In the genomic region with DNA sequence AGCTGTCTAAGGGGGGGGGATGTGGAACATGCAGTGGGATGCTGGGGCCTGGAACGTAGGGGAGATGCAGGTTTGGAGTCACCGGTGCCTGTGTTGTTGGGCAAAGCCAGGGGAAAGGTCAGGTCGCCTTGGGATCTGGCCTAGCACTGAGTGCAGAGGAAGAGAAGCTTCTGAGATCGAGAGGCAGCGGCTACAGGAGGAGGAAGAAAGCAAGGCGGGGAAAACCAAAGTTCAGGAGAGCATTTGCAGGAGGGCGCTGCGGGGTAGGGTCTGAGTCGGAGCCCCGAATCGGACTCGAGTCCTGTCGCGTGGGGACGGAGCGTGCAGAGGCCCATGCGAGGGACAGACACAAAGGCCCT, we compare ENCODE assay signal across 1 cellular context.
TF ChIP-seq lines count a peak whose summit lies in the region.

No MANE protein-coding gene starts in this region.

TF ChIP-seq in HepG2, 621 proteins besides CTCF, POLR2A, EP300 and RAD21 (continued from another document and continues in another):
- TF ChIP-seq, protein P1, sequence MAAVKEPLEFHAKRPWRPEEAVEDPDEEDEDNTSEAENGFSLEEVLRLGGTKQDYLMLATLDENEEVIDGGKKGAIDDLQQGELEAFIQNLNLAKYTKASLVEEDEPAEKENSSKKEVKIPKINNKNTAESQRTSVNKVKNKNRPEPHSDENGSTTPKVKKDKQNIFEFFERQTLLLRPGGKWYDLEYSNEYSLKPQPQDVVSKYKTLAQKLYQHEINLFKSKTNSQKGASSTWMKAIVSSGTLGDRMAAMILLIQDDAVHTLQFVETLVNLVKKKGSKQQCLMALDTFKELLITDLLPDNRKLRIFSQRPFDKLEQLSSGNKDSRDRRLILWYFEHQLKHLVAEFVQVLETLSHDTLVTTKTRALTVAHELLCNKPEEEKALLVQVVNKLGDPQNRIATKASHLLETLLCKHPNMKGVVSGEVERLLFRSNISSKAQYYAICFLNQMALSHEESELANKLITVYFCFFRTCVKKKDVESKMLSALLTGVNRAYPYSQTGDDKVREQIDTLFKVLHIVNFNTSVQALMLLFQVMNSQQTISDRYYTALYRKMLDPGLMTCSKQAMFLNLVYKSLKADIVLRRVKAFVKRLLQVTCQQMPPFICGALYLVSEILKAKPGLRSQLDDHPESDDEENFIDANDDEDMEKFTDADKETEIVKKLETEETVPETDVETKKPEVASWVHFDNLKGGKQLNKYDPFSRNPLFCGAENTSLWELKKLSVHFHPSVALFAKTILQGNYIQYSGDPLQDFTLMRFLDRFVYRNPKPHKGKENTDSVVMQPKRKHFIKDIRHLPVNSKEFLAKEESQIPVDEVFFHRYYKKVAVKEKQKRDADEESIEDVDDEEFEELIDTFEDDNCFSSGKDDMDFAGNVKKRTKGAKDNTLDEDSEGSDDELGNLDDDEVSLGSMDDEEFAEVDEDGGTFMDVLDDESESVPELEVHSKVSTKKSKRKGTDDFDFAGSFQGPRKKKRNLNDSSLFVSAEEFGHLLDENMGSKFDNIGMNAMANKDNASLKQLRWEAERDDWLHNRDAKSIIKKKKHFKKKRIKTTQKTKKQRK (IDR thresholded peaks at IDR 0.05; ENCODE audit: low read length) = no peak
- no peak for TF ChIP-seq HNRNPLL (IDR thresholded peaks at IDR 0.05; ENCODE audit: low read depth, low read length, poor library complexity, severe bottlenecking)
- TF ChIP-seq, protein P2, sequence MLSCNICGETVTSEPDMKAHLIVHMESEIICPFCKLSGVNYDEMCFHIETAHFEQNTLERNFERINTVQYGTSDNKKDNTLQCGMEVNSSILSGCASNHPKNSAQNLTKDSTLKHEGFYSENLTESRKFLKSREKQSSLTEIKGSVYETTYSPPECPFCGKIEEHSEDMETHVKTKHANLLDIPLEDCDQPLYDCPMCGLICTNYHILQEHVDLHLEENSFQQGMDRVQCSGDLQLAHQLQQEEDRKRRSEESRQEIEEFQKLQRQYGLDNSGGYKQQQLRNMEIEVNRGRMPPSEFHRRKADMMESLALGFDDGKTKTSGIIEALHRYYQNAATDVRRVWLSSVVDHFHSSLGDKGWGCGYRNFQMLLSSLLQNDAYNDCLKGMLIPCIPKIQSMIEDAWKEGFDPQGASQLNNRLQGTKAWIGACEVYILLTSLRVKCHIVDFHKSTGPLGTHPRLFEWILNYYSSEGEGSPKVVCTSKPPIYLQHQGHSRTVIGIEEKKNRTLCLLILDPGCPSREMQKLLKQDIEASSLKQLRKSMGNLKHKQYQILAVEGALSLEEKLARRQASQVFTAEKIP (CRISPR knock-in tag; IDR thresholded peaks at IDR 0.05; ENCODE audit: borderline replicate concordance) = no peak
- no peak for TF ChIP-seq ZNF790 (CRISPR knock-in tag; IDR thresholded peaks at IDR 0.05; ENCODE audit: borderline replicate concordance)
- no peak for TF ChIP-seq TAF15 (IDR thresholded peaks at IDR 0.05; ENCODE audit: low read depth, low read length, poor library complexity, severe bottlenecking)
- 0 out of 2 replicates have a peak, but pooled peaks have one; percentile 7 for TF ChIP-seq FOXK1 (CRISPR knock-in tag; IDR thresholded peaks at IDR 0.05; ENCODE audit: borderline replicate concordance, low read depth)
- TF ChIP-seq, protein P3, sequence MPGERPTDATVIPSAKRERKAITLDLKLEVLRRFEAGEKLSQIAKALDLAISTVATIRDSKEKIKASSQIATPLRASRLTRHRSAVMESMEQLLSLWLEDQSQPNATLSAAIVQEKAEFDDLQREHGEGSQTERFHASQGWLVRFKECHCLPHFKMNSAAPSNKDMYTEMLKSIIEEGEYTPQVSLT (CRISPR knock-in tag; IDR thresholded peaks at IDR 0.05; ENCODE audit: borderline replicate concordance, low read depth) = no peak
- TF ChIP-seq ZNF780A (CRISPR knock-in tag; IDR thresholded peaks at IDR 0.05) = no peak
- TF ChIP-seq, protein P4, sequence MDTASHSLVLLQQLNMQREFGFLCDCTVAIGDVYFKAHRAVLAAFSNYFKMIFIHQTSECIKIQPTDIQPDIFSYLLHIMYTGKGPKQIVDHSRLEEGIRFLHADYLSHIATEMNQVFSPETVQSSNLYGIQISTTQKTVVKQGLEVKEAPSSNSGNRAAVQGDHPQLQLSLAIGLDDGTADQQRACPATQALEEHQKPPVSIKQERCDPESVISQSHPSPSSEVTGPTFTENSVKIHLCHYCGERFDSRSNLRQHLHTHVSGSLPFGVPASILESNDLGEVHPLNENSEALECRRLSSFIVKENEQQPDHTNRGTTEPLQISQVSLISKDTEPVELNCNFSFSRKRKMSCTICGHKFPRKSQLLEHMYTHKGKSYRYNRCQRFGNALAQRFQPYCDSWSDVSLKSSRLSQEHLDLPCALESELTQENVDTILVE (CRISPR knock-in tag; IDR thresholded peaks at IDR 0.05) = no peak
- TF ChIP-seq ZNF441 (CRISPR knock-in tag; IDR thresholded peaks at IDR 0.05; ENCODE audit: borderline replicate concordance) = 0 out of 2 replicates have a peak, but pooled peaks have one; percentile 32
- no peak for TF ChIP-seq SAP130 (CRISPR knock-in tag; IDR thresholded peaks at IDR 0.05; ENCODE audit: low read depth)
- no peak for TF ChIP-seq RFX3 (CRISPR knock-in tag; IDR thresholded peaks at IDR 0.05)
- no peak for TF ChIP-seq ZBTB8A (CRISPR knock-in tag; IDR thresholded peaks at IDR 0.05; ENCODE audit: borderline replicate concordance, low read depth)
- TF ChIP-seq, protein P5, sequence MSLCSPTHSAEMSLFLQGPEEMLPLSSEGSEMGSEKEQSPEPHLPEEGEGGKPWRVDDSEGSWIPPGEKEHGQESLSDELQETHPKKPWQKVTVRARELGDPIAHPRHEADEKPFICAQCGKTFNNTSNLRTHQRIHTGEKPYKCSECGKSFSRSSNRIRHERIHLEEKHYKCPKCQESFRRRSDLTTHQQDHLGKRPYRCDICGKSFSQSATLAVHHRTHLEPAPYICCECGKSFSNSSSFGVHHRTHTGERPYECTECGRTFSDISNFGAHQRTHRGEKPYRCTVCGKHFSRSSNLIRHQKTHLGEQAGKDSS (CRISPR knock-in tag; IDR thresholded peaks at IDR 0.05; ENCODE audit: borderline replicate concordance, low read depth) = no peak
- TF ChIP-seq ZNF337 (CRISPR knock-in tag; IDR thresholded peaks at IDR 0.05; ENCODE audit: borderline replicate concordance, low read depth) = no peak
- TF ChIP-seq BRD4 (CRISPR knock-in tag; IDR thresholded peaks at IDR 0.05) = no peak
- no peak for TF ChIP-seq ZNF878 (CRISPR knock-in tag; IDR thresholded peaks at IDR 0.05)
- no peak for TF ChIP-seq ZNF530 (CRISPR knock-in tag; IDR thresholded peaks at IDR 0.05; ENCODE audit: low read depth)
- no peak for TF ChIP-seq TEAD3 (CRISPR knock-in tag; optimal IDR thresholded peaks at IDR 0.05; ENCODE audit: borderline replicate concordance)
- TF ChIP-seq, protein P6, sequence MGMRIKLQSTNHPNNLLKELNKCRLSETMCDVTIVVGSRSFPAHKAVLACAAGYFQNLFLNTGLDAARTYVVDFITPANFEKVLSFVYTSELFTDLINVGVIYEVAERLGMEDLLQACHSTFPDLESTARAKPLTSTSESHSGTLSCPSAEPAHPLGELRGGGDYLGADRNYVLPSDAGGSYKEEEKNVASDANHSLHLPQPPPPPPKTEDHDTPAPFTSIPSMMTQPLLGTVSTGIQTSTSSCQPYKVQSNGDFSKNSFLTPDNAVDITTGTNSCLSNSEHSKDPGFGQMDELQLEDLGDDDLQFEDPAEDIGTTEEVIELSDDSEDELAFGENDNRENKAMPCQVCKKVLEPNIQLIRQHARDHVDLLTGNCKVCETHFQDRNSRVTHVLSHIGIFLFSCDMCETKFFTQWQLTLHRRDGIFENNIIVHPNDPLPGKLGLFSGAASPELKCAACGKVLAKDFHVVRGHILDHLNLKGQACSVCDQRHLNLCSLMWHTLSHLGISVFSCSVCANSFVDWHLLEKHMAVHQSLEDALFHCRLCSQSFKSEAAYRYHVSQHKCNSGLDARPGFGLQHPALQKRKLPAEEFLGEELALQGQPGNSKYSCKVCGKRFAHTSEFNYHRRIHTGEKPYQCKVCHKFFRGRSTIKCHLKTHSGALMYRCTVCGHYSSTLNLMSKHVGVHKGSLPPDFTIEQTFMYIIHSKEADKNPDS (CRISPR knock-in tag; IDR thresholded peaks at IDR 0.05) = no peak
- TF ChIP-seq SKI (IDR thresholded peaks at IDR 0.05; ENCODE audit: partially characterized antibody) = no peak
- TF ChIP-seq ZNF816 (CRISPR knock-in tag; IDR thresholded peaks at IDR 0.05; ENCODE audit: borderline replicate concordance) = no peak
- TF ChIP-seq NR2F1 (CRISPR knock-in tag; IDR thresholded peaks at IDR 0.05) = peak in 1 of 2 experiments; percentile 39; a peak in 2 of 4 replicates
- 0 out of 2 replicates have a peak, but pooled peaks have one; percentile 17 for TF ChIP-seq ZNF615 (CRISPR knock-in tag; IDR thresholded peaks at IDR 0.05; ENCODE audit: borderline replicate concordance)
- no peak for TF ChIP-seq RFXAP (CRISPR knock-in tag; IDR thresholded peaks at IDR 0.05; ENCODE audit: borderline replicate concordance)
- TF ChIP-seq, protein P7, sequence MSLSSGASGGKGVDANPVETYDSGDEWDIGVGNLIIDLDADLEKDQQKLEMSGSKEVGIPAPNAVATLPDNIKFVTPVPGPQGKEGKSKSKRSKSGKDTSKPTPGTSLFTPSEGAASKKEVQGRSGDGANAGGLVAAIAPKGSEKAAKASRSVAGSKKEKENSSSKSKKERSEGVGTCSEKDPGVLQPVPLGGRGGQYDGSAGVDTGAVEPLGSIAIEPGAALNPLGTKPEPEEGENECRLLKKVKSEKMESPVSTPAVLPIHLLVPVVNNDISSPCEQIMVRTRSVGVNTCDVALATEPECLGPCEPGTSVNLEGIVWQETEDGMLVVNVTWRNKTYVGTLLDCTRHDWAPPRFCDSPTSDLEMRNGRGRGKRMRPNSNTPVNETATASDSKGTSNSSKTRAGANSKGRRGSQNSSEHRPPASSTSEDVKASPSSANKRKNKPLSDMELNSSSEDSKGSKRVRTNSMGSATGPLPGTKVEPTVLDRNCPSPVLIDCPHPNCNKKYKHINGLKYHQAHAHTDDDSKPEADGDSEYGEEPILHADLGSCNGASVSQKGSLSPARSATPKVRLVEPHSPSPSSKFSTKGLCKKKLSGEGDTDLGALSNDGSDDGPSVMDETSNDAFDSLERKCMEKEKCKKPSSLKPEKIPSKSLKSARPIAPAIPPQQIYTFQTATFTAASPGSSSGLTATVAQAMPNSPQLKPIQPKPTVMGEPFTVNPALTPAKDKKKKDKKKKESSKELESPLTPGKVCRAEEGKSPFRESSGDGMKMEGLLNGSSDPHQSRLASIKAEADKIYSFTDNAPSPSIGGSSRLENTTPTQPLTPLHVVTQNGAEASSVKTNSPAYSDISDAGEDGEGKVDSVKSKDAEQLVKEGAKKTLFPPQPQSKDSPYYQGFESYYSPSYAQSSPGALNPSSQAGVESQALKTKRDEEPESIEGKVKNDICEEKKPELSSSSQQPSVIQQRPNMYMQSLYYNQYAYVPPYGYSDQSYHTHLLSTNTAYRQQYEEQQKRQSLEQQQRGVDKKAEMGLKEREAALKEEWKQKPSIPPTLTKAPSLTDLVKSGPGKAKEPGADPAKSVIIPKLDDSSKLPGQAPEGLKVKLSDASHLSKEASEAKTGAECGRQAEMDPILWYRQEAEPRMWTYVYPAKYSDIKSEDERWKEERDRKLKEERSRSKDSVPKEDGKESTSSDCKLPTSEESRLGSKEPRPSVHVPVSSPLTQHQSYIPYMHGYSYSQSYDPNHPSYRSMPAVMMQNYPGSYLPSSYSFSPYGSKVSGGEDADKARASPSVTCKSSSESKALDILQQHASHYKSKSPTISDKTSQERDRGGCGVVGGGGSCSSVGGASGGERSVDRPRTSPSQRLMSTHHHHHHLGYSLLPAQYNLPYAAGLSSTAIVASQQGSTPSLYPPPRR (CRISPR knock-in tag; IDR thresholded peaks at IDR 0.05; ENCODE audit: borderline replicate concordance) = no peak
- TF ChIP-seq SRY (CRISPR knock-in tag; IDR thresholded peaks at IDR 0.05) = no peak
- TF ChIP-seq WIZ (CRISPR knock-in tag; IDR thresholded peaks at IDR 0.05) = no peak
- no peak for TF ChIP-seq RORA (CRISPR knock-in tag; IDR thresholded peaks at IDR 0.05)
- TF ChIP-seq MTF2 (CRISPR knock-in tag; IDR thresholded peaks at IDR 0.05; ENCODE audit: borderline replicate concordance) = no peak
- TF ChIP-seq, protein P8, sequence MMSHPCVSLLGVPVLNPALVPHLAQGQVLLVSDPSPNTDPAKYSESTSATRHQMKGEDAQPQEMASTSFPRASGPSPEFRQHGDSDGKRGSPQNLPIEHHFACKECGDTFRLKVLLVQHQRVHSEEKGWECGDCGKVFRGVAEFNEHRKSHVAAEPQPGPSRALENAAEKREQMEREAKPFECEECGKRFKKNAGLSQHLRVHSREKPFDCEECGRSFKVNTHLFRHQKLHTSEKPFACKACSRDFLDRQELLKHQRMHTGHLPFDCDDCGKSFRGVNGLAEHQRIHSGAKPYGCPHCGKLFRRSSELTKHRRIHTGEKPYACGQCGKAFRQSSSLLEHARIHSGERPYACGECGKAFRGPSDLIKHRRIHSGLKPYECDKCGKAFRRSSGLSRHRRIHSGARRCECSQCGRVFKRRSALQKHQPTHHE (CRISPR knock-in tag; IDR thresholded peaks at IDR 0.05; ENCODE audit: borderline replicate concordance) = no peak
- TF ChIP-seq, protein P9, sequence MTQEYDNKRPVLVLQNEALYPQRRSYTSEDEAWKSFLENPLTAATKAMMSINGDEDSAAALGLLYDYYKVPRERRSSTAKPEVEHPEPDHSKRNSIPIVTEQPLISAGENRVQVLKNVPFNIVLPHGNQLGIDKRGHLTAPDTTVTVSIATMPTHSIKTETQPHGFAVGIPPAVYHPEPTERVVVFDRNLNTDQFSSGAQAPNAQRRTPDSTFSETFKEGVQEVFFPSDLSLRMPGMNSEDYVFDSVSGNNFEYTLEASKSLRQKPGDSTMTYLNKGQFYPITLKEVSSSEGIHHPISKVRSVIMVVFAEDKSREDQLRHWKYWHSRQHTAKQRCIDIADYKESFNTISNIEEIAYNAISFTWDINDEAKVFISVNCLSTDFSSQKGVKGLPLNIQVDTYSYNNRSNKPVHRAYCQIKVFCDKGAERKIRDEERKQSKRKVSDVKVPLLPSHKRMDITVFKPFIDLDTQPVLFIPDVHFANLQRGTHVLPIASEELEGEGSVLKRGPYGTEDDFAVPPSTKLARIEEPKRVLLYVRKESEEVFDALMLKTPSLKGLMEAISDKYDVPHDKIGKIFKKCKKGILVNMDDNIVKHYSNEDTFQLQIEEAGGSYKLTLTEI (CRISPR knock-in tag; conservative IDR thresholded peaks at IDR 0.05) = no peak
